8 cellular contexts compared by ENCODE assay signal in genomic region chr12:10721654-10722501, GRCh38. TPM values are rescaled to one million over a fixed set of nuclear protein-coding genes. Genes with fewer than 3 reads are reported as not detected.
DNase-seq lines count a peak whose midpoint lies in the region; ATAC-seq and TF ChIP-seq lines count a peak whose summit lies in the region.

No MANE protein-coding gene starts in this region.

- POLR2A ChIA-PET in activated CD4-positive, alpha-beta T cell treated with anti-CD3 and anti-CD28 coated beads for 36 hours (lab: Charles Lee) = interaction anchor here (1.3 kb wide), 1 partner anchor 450 kb away, joined by 4 read pairs; the partner anchor contains the start of gene SMIM10L1

- H3K9me3 Mint-ChIP-seq in activated CD4-positive, alpha-beta T cell treated with anti-CD3 and anti-CD28 coated beads for 36 hours (ENCODE audit: low read depth) = no peaks in the 10 kb centered on the region

- H3K27me3 Mint-ChIP-seq in activated CD4-positive, alpha-beta T cell treated with anti-CD3 and anti-CD28 coated beads for 36 hours = peaks cover 29% of the 10 kb centered on the region

- H3K36me3 ChIP-seq in left lung = no peaks in the 10 kb centered on the region

- H3K27ac ChIP-seq in left lung = peak overlapping the region; percentile 90 to 95

- H3K27ac Mint-ChIP-seq in activated CD4-positive, alpha-beta T cell treated with anti-CD3 and anti-CD28 coated beads for 36 hours = peak overlapping the region; percentile 91

- CTCF ChIA-PET in activated CD4-positive, alpha-beta T cell treated with anti-CD3 and anti-CD28 coated beads for 36 hours (lab: Charles Lee) = interaction anchor here (0.7 kb wide), 2 partner anchors 29 to 1532 kb away, joined by 3 to 6 read pairs; no protein-coding TSS in a partner anchor

- no peaks in the 10 kb centered on the region for H3K9me3 ChIP-seq in left lung

- H3K4me1 Mint-ChIP-seq in activated CD4-positive, alpha-beta T cell treated with anti-CD3 and anti-CD28 coated beads for 36 hours = peaks cover 25% of the 10 kb centered on the region

- H3K27me3 ChIP-seq in left lung = peaks cover 0 to 13% of the 10 kb centered on the region in 2 donors

- ATAC-seq in HG02571 (IDR thresholded peaks at IDR 0.05; ENCODE audit: unreplicated experiment) = peak; percentile 31
- ATAC-seq in activated CD4-positive, alpha-beta T cell treated with anti-CD3 and anti-CD28 coated beads for 36 hours = peak; percentile 68
- peak; percentile 86 for ATAC-seq in left lung
- no peak for ATAC-seq in GM18519 (IDR thresholded peaks at IDR 0.05; ENCODE audit: low FRiP score, unreplicated experiment)

- intact Hi-C loops in activated CD4-positive, alpha-beta T cell treated with anti-CD3 and anti-CD28 coated beads for 36 hours (cut with DNase I, micrococcal nuclease) = loop anchor here (1.0 to 10.0 kb wide), 10 partner anchors 28 to 1993 kb away; partner anchors contain the start of genes GABARAPL1 (in 2 of the 2), MAGOHB (in 2 of the 2), CDKN1B (in 1 of the 2) and CLEC2B (in 1 of the 2)
- intact Hi-C loops in left lung (cut with DNase I) = no loop called here

- peak overlapping the region; percentile 91 for H3K4me3 Mint-ChIP-seq in activated CD4-positive, alpha-beta T cell treated with anti-CD3 and anti-CD28 coated beads for 36 hours

- peak overlapping the region; percentile 71 to 82 for H3K4me3 ChIP-seq in left lung

- peaks cover 29% of the 10 kb centered on the region for H3K36me3 Mint-ChIP-seq in activated CD4-positive, alpha-beta T cell treated with anti-CD3 and anti-CD28 coated beads for 36 hours (ENCODE audit: low read depth)

- DNase-seq in ELR (ENCODE audit: low read depth) = peak; percentile 97
- DNase-seq in NCI-H2171 (lab: John Stamatoyannopoulos, UW) = peak; percentile 43
- peak; percentile 74 for DNase-seq in activated CD4-positive, alpha-beta T cell treated with anti-CD3 and anti-CD28 coated beads for 36 hours
- DNase-seq in dermis blood vessel endothelial cell = peak; percentile 100
- peak; percentile 83 to 91 for DNase-seq in left lung
- peak; percentile 53 for DNase-seq in stimulated activated CD4-positive, alpha-beta T cell treated with anti-CD3 and anti-CD28 coated beads, Interleukin-4, amount 100 ng/mL, for 1 hour

- peaks cover 30 to 46% of the 10 kb centered on the region in 2 donors for H3K4me1 ChIP-seq in left lung

- no peak for TF ChIP-seq CTCF in left lung (IDR thresholded peaks at IDR 0.05)

RNA-seq across cellular contexts. Expression of gene YBX3, which starts 1.2 kb away (rescaled TPM):
- 100 to 1,000 TPM; 157 to 175 TPM for total RNA-seq in activated CD4-positive, alpha-beta T cell treated with anti-CD3 and anti-CD28 coated beads for 36 hours
- total RNA-seq in dermis blood vessel endothelial cell (148 and 179 TPM in 2 replicates), left lung (100 to 1,000 TPM; 195 to 285 TPM)

RNA-seq across cellular contexts. Expression of gene STYK1, which starts 48.0 kb away (rescaled TPM):
- total RNA-seq in activated CD4-positive, alpha-beta T cell treated with anti-CD3 and anti-CD28 coated beads for 36 hours = not detected
- total RNA-seq in dermis blood vessel endothelial cell (4.6 and 7.9 TPM in 2 replicates), left lung (1 to 10 TPM; 1.4 to 1.9 TPM)

Comparison
In these comparisons a context has a peak if more than half of its experiments do, and no peak if none do; other contexts are left out.
1. DNase-seq: peak in every context shown above with its lines; median percentile 100 in dermis blood vessel endothelial cell; 97 in ELR; 87 in left lung; 74 in activated CD4-positive, alpha-beta T cell treated with anti-CD3 and anti-CD28 coated beads for 36 hours; 53 in stimulated activated CD4-positive, alpha-beta T cell treated with anti-CD3 and anti-CD28 coated beads, Interleukin-4, amount 100 ng/mL, for 1 hour; 43 in NCI-H2171.
2. intact Hi-C loops: an anchor here in activated CD4-positive, alpha-beta T cell treated with anti-CD3 and anti-CD28 coated beads for 36 hours (1.0 to 10.0 kb wide); none called in left lung.